19 cellular contexts compared by ENCODE assay signal in the genomic region with DNA sequence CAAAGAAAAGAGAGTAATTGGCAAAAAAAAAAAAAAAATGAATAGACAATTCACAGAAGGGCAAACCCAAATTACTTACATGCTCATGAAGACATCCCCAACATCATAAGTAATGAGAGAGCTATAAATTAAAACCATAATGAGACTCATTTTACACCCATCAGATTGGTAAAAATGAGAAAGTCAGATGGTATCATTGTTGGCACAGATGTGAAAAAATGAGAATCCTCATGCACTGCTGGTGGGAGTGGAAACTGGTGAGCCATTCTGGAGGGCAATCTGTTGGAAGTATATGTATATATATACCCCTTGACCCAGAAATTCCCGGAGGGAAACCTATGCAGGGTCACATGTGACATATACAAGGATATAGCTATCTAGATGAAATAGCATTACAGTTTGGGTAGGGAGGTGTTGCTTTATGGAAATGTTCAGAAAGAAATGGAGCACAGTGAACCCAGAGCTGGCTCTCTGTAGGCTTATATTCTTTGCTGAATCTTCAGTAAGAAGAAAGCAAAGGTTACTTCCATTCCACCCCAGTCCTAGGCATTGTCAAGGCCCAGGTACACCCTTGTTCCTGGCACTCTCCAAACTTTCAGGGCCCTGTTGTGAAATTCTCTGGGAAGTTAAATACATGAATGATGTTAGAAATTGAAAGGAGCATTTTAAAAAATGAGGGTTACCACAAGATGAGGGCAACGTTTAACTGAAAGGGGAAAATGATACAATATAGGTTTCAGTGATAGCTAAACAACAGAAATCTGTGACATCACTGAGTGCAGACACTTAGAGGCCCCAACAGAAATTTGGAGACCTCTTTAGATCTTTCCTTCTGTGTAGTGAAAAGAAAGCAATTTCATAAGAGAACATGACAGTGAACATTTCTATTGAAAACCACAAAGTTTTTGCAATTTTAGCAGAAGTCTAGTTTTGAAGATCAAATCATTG.
A peak's percentile ranks its signal among the peaks of the same experiment; 100 is the strongest.
DNase-seq lines count a peak whose midpoint lies in the region; ATAC-seq and TF ChIP-seq lines count a peak whose summit lies in the region.
"Had no signal": no experiment of that assay in that cellular context is flagged by ENCODE, and none has a peak within 500 bp of the region (broad histone marks: within the 10 kb centered on the region; RNA-seq: fewer than 3 reads in every experiment).

No MANE protein-coding gene starts in this region.

- H3K27ac ChIP-seq in breast epithelium: peak overlapping the region; percentile 4 to 65
- H3K27ac ChIP-seq: ascending aorta, KMS-11, left lung, ovary, SK-N-MC, tibial artery had no signal

- no peak for DNase-seq in breast epithelium (ENCODE audit: low spot score in 2 of 2)
- DNase-seq in MCF 10A (ENCODE audit: unreplicated experiment): no peak
- DNase-seq in NCI-H1694 treated with DMSO at 0.1 percent for 48 hours (lab: John Stamatoyannopoulos, UW): peak; percentile 55
- no peak for DNase-seq in activated CD4-positive, alpha-beta memory T cell treated with anti-CD3 and anti-CD28 coated beads, Interleukin-2, amount 10 ng/mL, durations not matched to agents 7 days and 5 days
- DNase-seq in stimulated activated naive CD8-positive, alpha-beta T cell treated with anti-CD3 and anti-CD28 coated beads, Interleukin-15, Interleukin-2, amounts not matched to agents 100 U/mL and 50 U/mL, for 24 hours: no peak
- no peak for DNase-seq in activated effector memory CD4-positive, alpha-beta T cell treated with Interleukin-2 at 50 U/mL for 16 hours
- DNase-seq in osteocyte (ENCODE audit: extremely low spot score, unreplicated experiment): no peak
- DNase-seq: BE2C, H7, left lung, NCI-H146, NCI-H446, ovary, PC-3, tibial artery had no signal

- no peaks in the 10 kb centered on the region for H3K27me3 ChIP-seq in breast epithelium
- H3K27me3 ChIP-seq: ascending aorta, BE2C, left lung, ovary, tibial artery had no signal

- TF ChIP-seq POLR2A in breast epithelium (IDR thresholded peaks at IDR 0.05): no peak

- H3K36me3 Mint-ChIP-seq in MCF 10A (ENCODE audit: insufficient read depth, unreplicated experiment) (no peaks in the 10 kb centered on the region), osteocyte (ENCODE audit: unreplicated experiment) (peaks cover 10% of the 10 kb centered on the region)
- H3K36me3 Mint-ChIP-seq in activated CD4-positive, alpha-beta memory T cell treated with anti-CD3 and anti-CD28 coated beads, Interleukin-2, amount 10 ng/mL, durations not matched to agents 7 days and 5 days (ENCODE audit: low read depth): no peaks in the 10 kb centered on the region

- H3K27ac Mint-ChIP-seq in MCF 10A (ENCODE audit: low read depth, unreplicated experiment): no peak overlapping the region
- peak overlapping the region; percentile 42 for H3K27ac Mint-ChIP-seq in activated CD4-positive, alpha-beta memory T cell treated with anti-CD3 and anti-CD28 coated beads, Interleukin-2, amount 10 ng/mL, durations not matched to agents 7 days and 5 days
- H3K27ac Mint-ChIP-seq in osteocyte (ENCODE audit: unreplicated experiment): no peak overlapping the region

- H3K4me1 Mint-ChIP-seq in MCF 10A (ENCODE audit: insufficient read depth, unreplicated experiment) (no peaks in the 10 kb centered on the region), osteocyte (ENCODE audit: unreplicated experiment) (no peaks in the 10 kb centered on the region)
- peaks cover 40% of the 10 kb centered on the region for H3K4me1 Mint-ChIP-seq in activated CD4-positive, alpha-beta memory T cell treated with anti-CD3 and anti-CD28 coated beads, Interleukin-2, amount 10 ng/mL, durations not matched to agents 7 days and 5 days

- peak; percentile 75 for ATAC-seq in stimulated activated naive CD8-positive, alpha-beta T cell treated with anti-CD3 and anti-CD28 coated beads, Interleukin-15, Interleukin-2, amounts not matched to agents 100 U/mL and 50 U/mL, for 24 hours
- no peak for ATAC-seq in GM18861 (IDR thresholded peaks at IDR 0.05; ENCODE audit: unreplicated experiment)
- ATAC-seq: left lung, PC-3 had no signal

- no peak for TF ChIP-seq CTCF in breast epithelium (IDR thresholded peaks at IDR 0.05)
- no peak for TF ChIP-seq CTCF in MCF 10A (IDR thresholded peaks at IDR 0.05; ENCODE audit: unreplicated experiment)
- no peak for TF ChIP-seq CTCF in osteocyte (IDR thresholded peaks at IDR 0.05)

- intact Hi-C loops in breast epithelium (cut with DNase I; ENCODE audit: low total_unique reads) (no loop called here), MCF 10A (cut with micrococcal nuclease) (no loop called here)

- H3K27me3 Mint-ChIP-seq in MCF 10A (ENCODE audit: insufficient read depth, unreplicated experiment): no peaks in the 10 kb centered on the region
- no peaks in the 10 kb centered on the region for H3K27me3 Mint-ChIP-seq in activated CD4-positive, alpha-beta memory T cell treated with anti-CD3 and anti-CD28 coated beads, Interleukin-2, amount 10 ng/mL, durations not matched to agents 7 days and 5 days
- no peaks in the 10 kb centered on the region for H3K27me3 Mint-ChIP-seq in osteocyte (ENCODE audit: unreplicated experiment)

- H3K4me3 Mint-ChIP-seq in MCF 10A (ENCODE audit: unreplicated experiment): no peak overlapping the region
- no peak overlapping the region for H3K4me3 Mint-ChIP-seq in activated CD4-positive, alpha-beta memory T cell treated with anti-CD3 and anti-CD28 coated beads, Interleukin-2, amount 10 ng/mL, durations not matched to agents 7 days and 5 days
- H3K4me3 Mint-ChIP-seq in osteocyte (ENCODE audit: unreplicated experiment): no peak overlapping the region

- H3K9me3 Mint-ChIP-seq in MCF 10A (ENCODE audit: unreplicated experiment) (no peaks in the 10 kb centered on the region), osteocyte (ENCODE audit: unreplicated experiment) (peaks cover 8% of the 10 kb centered on the region)
- no peaks in the 10 kb centered on the region for H3K9me3 Mint-ChIP-seq in activated CD4-positive, alpha-beta memory T cell treated with anti-CD3 and anti-CD28 coated beads, Interleukin-2, amount 10 ng/mL, durations not matched to agents 7 days and 5 days

- POLR2A ChIA-PET in MCF 10A (lab: Yijun Ruan, JAX): interaction anchor here (0.6 to 0.7 kb wide), 2 partner anchors 26 to 1299 kb away, joined by 3 read pairs; no protein-coding TSS in a partner anchor
- POLR2A ChIA-PET in activated CD4-positive, alpha-beta memory T cell treated with anti-CD3 and anti-CD28 coated beads, Interleukin-2, amount 10 ng/mL, durations not matched to agents 7 days and 5 days (lab: Charles Lee): interaction anchor here (0.7 to 4.2 kb wide), 7 partner anchors 11 to 1299 kb away, joined by 3 to 14 read pairs (median 4); no protein-coding TSS in a partner anchor

- H3K4me1 ChIP-seq in breast epithelium: no peaks in the 10 kb centered on the region
- H3K4me1 ChIP-seq: ascending aorta, BE2C had no signal

- H3K36me3 ChIP-seq in breast epithelium: no peaks in the 10 kb centered on the region
- H3K36me3 ChIP-seq: ascending aorta, BE2C, left lung, ovary, tibial artery had no signal

- CTCF ChIA-PET in MCF 10A (lab: Yijun Ruan, JAX): interaction anchor here (0.5 to 0.9 kb wide), 2 partner anchors 83 to 120 kb away, joined by 3 to 4 read pairs; no protein-coding TSS in a partner anchor
- CTCF ChIA-PET in activated CD4-positive, alpha-beta memory T cell treated with anti-CD3 and anti-CD28 coated beads, Interleukin-2, amount 10 ng/mL, durations not matched to agents 7 days and 5 days (lab: Charles Lee): interaction anchor here (0.7 to 4.2 kb wide), 10 partner anchors 10 to 1300 kb away, joined by 3 to 41 read pairs (median 5); no protein-coding TSS in a partner anchor

- no TSS peak for BruUV-seq in MCF 10A (replicated peaks; lab: Mats Ljungman, UMichigan)

- H3K9me3 ChIP-seq in breast epithelium: no peaks in the 10 kb centered on the region
- H3K9me3 ChIP-seq: BE2C, left lung, ovary, tibial artery had no signal

- no peak overlapping the region for H3K4me3 ChIP-seq in breast epithelium
- H3K4me3 ChIP-seq: ascending aorta, left lung, ovary, SK-N-MC, tibial artery had no signal
